In the genomic region with DNA sequence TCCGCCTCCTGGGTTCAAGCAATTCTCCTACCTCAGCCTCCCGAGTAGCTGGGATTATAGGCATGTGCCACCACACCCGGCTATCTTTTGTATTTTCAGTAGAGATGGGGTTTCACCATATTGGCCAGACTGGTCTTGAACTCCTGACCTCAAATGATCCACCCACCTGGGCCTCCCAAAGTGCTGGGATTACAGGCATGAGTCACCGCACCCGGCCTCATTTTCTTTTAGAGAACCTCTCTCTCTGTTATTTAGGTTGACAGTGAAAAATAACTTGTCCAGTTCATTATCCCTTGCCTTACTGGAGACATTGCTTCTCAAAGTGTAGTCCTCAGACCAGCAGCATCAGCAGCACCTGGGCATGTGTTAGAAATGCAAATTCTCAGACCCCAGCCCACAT, we compare ENCODE assay signal across 2 cellular contexts. TPM values are rescaled to one million over a fixed set of nuclear protein-coding genes. Genes with fewer than 3 reads are reported as not detected.
"Had no signal": no experiment of that assay in that cellular context is flagged by ENCODE, and none has a peak within 500 bp of the region (broad histone marks: within the 10 kb centered on the region; RNA-seq: fewer than 3 reads in every experiment).

No MANE protein-coding gene starts in this region.

RNA-seq across cellular contexts. Expression of a gene that starts 25.4 kb away (rescaled TPM):
- total RNA-seq: HepG2, HFFc6 had no signal
- polyA plus RNA-seq: HepG2 had no signal
